8 cellular contexts compared by ENCODE assay signal in genomic region chrX:19889582-19890342, GRCh38. TPM values are rescaled to one million over a fixed set of nuclear protein-coding genes. Genes with fewer than 3 reads are reported as not detected.
DNase-seq lines count a peak whose midpoint lies in the region; ATAC-seq and TF ChIP-seq lines count a peak whose summit lies in the region.

No MANE protein-coding gene starts in this region.

- no peak for TF ChIP-seq CTCF in AG04450 (IDR thresholded peaks at IDR 0.05; ENCODE audit: low read depth, low read length)

- intact Hi-C loops in activated CD4-positive, alpha-beta memory T cell treated with anti-CD3 and anti-CD28 coated beads for 36 hours (cut with micrococcal nuclease): loop anchor here (2.0 to 5.0 kb wide), 6 partner anchors 47 to 517 kb away; no protein-coding TSS in a partner anchor

- DNase-seq in AG04450 (ENCODE audit: low read depth, low spot score) (peak; percentile 41), HUDEP-2 (lab: John Stamatoyannopoulos, UW; ENCODE audit: unreplicated experiment in 76 of 76) (peak in 48 of 76 experiments; percentile 0 to 54 (median 12)), glomerular visceral epithelial cell (ENCODE audit: extremely low spot score) (peak; percentile 76), superior temporal gyrus (ENCODE audit: extremely low spot score) (no peak), NCI-H1092 (lab: John Stamatoyannopoulos, UW) (no peak), NCI-H187 (lab: John Stamatoyannopoulos, UW) (no peak)
- peak; percentile 69 for DNase-seq in activated CD4-positive, alpha-beta memory T cell treated with anti-CD3 and anti-CD28 coated beads for 36 hours

- no peak overlapping the region for H3K27ac Mint-ChIP-seq in activated CD4-positive, alpha-beta memory T cell treated with anti-CD3 and anti-CD28 coated beads for 36 hours

- no peaks in the 10 kb centered on the region for H3K9me3 Mint-ChIP-seq in activated CD4-positive, alpha-beta memory T cell treated with anti-CD3 and anti-CD28 coated beads for 36 hours

- no peak overlapping the region for H3K4me3 ChIP-seq in AG04450 (ENCODE audit: low read depth, low read length)

- ATAC-seq in GM18868 (IDR thresholded peaks at IDR 0.05; ENCODE audit: unreplicated experiment): peak; percentile 66

- no peaks in the 10 kb centered on the region for H3K36me3 Mint-ChIP-seq in activated CD4-positive, alpha-beta memory T cell treated with anti-CD3 and anti-CD28 coated beads for 36 hours

- peaks cover 27% of the 10 kb centered on the region for H3K4me1 Mint-ChIP-seq in activated CD4-positive, alpha-beta memory T cell treated with anti-CD3 and anti-CD28 coated beads for 36 hours (ENCODE audit: low read depth)

- no peak overlapping the region for H3K4me3 Mint-ChIP-seq in activated CD4-positive, alpha-beta memory T cell treated with anti-CD3 and anti-CD28 coated beads for 36 hours

- CTCF ChIA-PET in AG04450 (lab: Charles Lee): interaction anchor here (1.0 kb wide), 1 partner anchor 16 kb away, joined by 7 read pairs; no protein-coding TSS in a partner anchor
- CTCF ChIA-PET in activated CD4-positive, alpha-beta memory T cell treated with anti-CD3 and anti-CD28 coated beads for 36 hours (lab: Charles Lee): interaction anchor here (1.0 to 1.5 kb wide), 2 partner anchors 136 to 145 kb away, joined by 4 to 5 read pairs; no protein-coding TSS in a partner anchor

- H3K27me3 Mint-ChIP-seq in activated CD4-positive, alpha-beta memory T cell treated with anti-CD3 and anti-CD28 coated beads for 36 hours: no peaks in the 10 kb centered on the region

- H3K27me3 ChIP-seq in AG04450 (ENCODE audit: control insufficient read depth, insufficient read depth, low read length): no peaks in the 10 kb centered on the region

- POLR2A ChIA-PET in AG04450 (lab: Yijun Ruan, JAX): no interaction called here
- POLR2A ChIA-PET in activated CD4-positive, alpha-beta memory T cell treated with anti-CD3 and anti-CD28 coated beads for 36 hours (lab: Charles Lee): no interaction called here

- no peak overlapping the region for H3K27ac ChIP-seq in AG04450 (ENCODE audit: low read depth, low read length)

- no peaks in the 10 kb centered on the region for H3K9me3 ChIP-seq in AG04450 (ENCODE audit: control insufficient read depth, insufficient read depth, low read length)

RNA-seq across cellular contexts. Expression of gene SH3KBP1, which starts 2.4 kb away (rescaled TPM):
- 30.1 and 36.6 TPM in 2 replicates for polyA plus RNA-seq in AG04450 (2011; rRNA removed)
- polyA minus RNA-seq in AG04450 (2011; rRNA and poly(A)+ RNA removed): 30.0 and 39.1 TPM in 2 replicates
- 10 to 100 TPM; 81.3 to 87.4 TPM for total RNA-seq in activated CD4-positive, alpha-beta memory T cell treated with anti-CD3 and anti-CD28 coated beads for 36 hours

Comparison
In these comparisons a context has a peak if more than half of its experiments do, and no peak if none do; other contexts are left out.
1. DNase-seq: peak in AG04450 (single experiment), HUDEP-2 (48 of 76), activated CD4-positive, alpha-beta memory T cell treated with anti-CD3 and anti-CD28 coated beads for 36 hours (single experiment) and glomerular visceral epithelial cell (single experiment); none in superior temporal gyrus (single experiment), NCI-H1092 (single experiment) and NCI-H187 (0 of 2).